In the genomic region with DNA sequence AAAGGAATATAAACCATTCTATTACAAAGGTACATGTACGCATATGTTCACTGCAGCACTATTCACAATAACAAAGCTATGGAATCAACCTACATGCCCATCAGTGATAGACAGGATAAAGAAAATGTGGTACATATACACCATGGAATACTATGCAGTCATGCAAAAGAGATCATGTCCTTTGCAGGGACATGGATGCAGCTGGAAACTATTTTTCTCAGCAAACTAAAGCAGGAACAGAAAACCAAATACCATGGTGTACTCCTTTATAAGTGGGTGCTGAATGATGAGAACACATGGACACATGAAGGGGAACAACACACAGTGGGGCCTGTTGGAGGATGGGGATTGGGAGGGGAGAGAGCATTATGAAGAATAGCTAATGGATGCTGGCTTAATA, we compare ENCODE assay signal across 31 cellular contexts.
"Had no signal": no experiment of that assay in that cellular context is flagged by ENCODE, and none has a peak within 500 bp of the region (broad histone marks: within the 10 kb centered on the region; RNA-seq: fewer than 3 reads in every experiment).

No MANE protein-coding gene starts in this region.

- H3K9me3 ChIP-seq: ovary, psoas muscle, suprapubic skin, testis, tibial artery, transverse colon, upper lobe of right lung had no signal

- H3K9ac ChIP-seq: neural progenitor cell, parathyroid adenoma had no signal

- H3K27ac ChIP-seq: neural progenitor cell, ovary, parathyroid adenoma, psoas muscle, skin epidermis, spleen, suprapubic skin, testis, tibial artery, transverse colon, upper lobe of right lung, uterus had no signal

- H3K4me1 Mint-ChIP-seq: natural killer cell; neural progenitor cell; stimulated activated memory B cell treated with anti-CD40 and anti-IgM and Interleukin-4, amounts not matched to agents 10 μg/mL and 1 μg/mL and 100 μg/mL, for 72 hours; stimulated activated naive CD8-positive, alpha-beta T cell treated with anti-CD3 and anti-CD28 coated beads, Interleukin-15, amount 100 ng/mL, for 72 hours had no signal

- H2AFZ ChIP-seq: neural progenitor cell, parathyroid adenoma had no signal

- H3K4me2 ChIP-seq: neural progenitor cell, smooth muscle cell had no signal

- H3K4me3 Mint-ChIP-seq: natural killer cell; nephron; neural progenitor cell; stimulated activated memory B cell treated with anti-CD40 and anti-IgM and Interleukin-4, amounts not matched to agents 10 μg/mL and 1 μg/mL and 100 μg/mL, for 72 hours; stimulated activated naive CD8-positive, alpha-beta T cell treated with anti-CD3 and anti-CD28 coated beads, Interleukin-15, amount 100 ng/mL, for 72 hours; type B pancreatic cell had no signal

- H3K36me3 Mint-ChIP-seq: natural killer cell, type B pancreatic cell had no signal

- H3K4me1 ChIP-seq: parathyroid adenoma, psoas muscle, spleen, suprapubic skin, tibial artery, transverse colon, upper lobe of right lung had no signal

- H3K27me3 Mint-ChIP-seq: progenitor cell of endocrine pancreas; stimulated activated memory B cell treated with anti-CD40 and anti-IgM and Interleukin-4, amounts not matched to agents 10 μg/mL and 1 μg/mL and 100 μg/mL, for 72 hours; stimulated activated naive CD8-positive, alpha-beta T cell treated with anti-CD3 and anti-CD28 coated beads, Interleukin-15, amount 100 ng/mL, for 72 hours; type B pancreatic cell had no signal

- DNase-seq: natural killer cell; occipital lobe; ovary; posterior cingulate gyrus; psoas muscle; right cardiac atrium; spleen; stimulated activated CD4-positive, alpha-beta T cell treated with anti-CD3 and anti-CD28 coated beads, Interleukin-12 subunit alpha, Interleukin-12 subunit beta, amount 100 ng/mL, for 4 hours; stimulated activated CD4-positive, alpha-beta T cell treated with anti-CD3 and anti-CD28 coated beads, Interleukin-1b, Interleukin-23, amount 100 ng/mL, for 48 hours; stimulated activated CD4-positive, alpha-beta T cell treated with anti-CD3 and anti-CD28 coated beads, Interleukin-4, amount 100 ng/mL, for 1 hour; stimulated activated CD4-positive, alpha-beta T cell treated with anti-CD3 and anti-CD28 coated beads, Interleukin-4, amount 100 ng/mL, for 4 hours; stimulated activated CD8-positive, alpha-beta memory T cell treated with anti-CD3 and anti-CD28 coated beads, Interleukin-4, amount 100 ng/mL, for 48 hours; stimulated activated naive CD4-positive, alpha-beta T cell; stimulated activated naive CD8-positive, alpha-beta T cell treated with anti-CD3 and anti-CD28 coated beads, Interleukin-15, amount 100 ng/mL, for 72 hours; stimulated activated naive CD8-positive, alpha-beta T cell treated with anti-CD3 and anti-CD28 coated beads, Interleukin-15, Interleukin-2, amounts not matched to agents 100 U/mL and 50 U/mL, for 24 hours; substantia nigra; testis; tibial artery; transverse colon; upper lobe of right lung; uterus had no signal

- H3K4me3 ChIP-seq: neural progenitor cell, ovary, psoas muscle, skin epidermis, smooth muscle cell, spleen, suprapubic skin, testis, tibial artery, transverse colon, upper lobe of right lung, uterus had no signal

- H3K36me3 ChIP-seq: neural progenitor cell, ovary, spleen, suprapubic skin, tibial artery, transverse colon, upper lobe of right lung, uterus had no signal

- ATAC-seq: natural killer cell; psoas muscle; right cardiac atrium; sciatic nerve; stimulated activated memory B cell treated with anti-CD40 and anti-IgM and Interleukin-4, amounts not matched to agents 10 μg/mL and 1 μg/mL and 100 μg/mL, for 72 hours; stimulated activated naive CD8-positive, alpha-beta T cell treated with anti-CD3 and anti-CD28 coated beads, Interleukin-15, amount 100 ng/mL, for 72 hours; stimulated activated naive CD8-positive, alpha-beta T cell treated with anti-CD3 and anti-CD28 coated beads, Interleukin-15, Interleukin-2, amounts not matched to agents 100 U/mL and 50 U/mL, for 24 hours; upper lobe of right lung had no signal

- H3K79me2 ChIP-seq: parathyroid adenoma had no signal

- H3K27me3 ChIP-seq: neural progenitor cell, ovary, spleen, suprapubic skin, testis, tibial artery, transverse colon, upper lobe of right lung, uterus had no signal

- H3K27ac Mint-ChIP-seq: natural killer cell; nephron; neural progenitor cell; progenitor cell of endocrine pancreas; stimulated activated memory B cell treated with anti-CD40 and anti-IgM and Interleukin-4, amounts not matched to agents 10 μg/mL and 1 μg/mL and 100 μg/mL, for 72 hours; stimulated activated naive CD8-positive, alpha-beta T cell treated with anti-CD3 and anti-CD28 coated beads, Interleukin-15, amount 100 ng/mL, for 72 hours; type B pancreatic cell had no signal
